In the genomic region with DNA sequence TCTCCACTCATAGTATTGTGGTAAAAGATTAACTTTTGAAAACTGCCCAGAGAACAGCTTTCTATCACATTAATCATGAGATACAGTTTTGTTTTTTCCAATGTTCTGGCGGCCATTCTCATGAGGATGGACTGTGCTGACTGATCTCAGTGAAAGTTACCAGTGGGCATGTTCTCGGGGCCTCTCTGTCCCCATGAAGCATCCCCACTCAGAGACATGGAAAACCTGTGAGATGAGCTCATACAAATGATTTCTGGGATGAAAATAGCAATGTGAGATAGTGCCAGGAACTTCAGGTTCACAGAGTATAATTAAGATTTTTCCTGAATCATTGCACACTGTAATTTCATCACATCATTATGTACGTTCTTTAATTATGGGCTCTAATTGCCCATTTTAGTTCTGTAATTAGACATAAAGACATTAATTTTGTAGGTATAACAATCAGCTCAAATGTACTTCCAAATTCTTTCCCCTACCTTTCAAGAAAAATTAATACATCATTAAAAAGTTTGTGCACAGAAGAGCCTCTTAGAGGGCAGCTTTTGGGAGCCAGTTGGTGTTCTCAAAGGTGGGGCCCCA, we compare ENCODE assay signal across 19 cellular contexts. TPM values are rescaled to one million over a fixed set of nuclear protein-coding genes. Genes with fewer than 3 reads are reported as not detected.
DNase-seq lines count a peak whose midpoint lies in the region; ATAC-seq and TF ChIP-seq lines count a peak whose summit lies in the region.
"Had no signal": no experiment of that assay in that cellular context is flagged by ENCODE, and none has a peak within 500 bp of the region (broad histone marks: within the 10 kb centered on the region; RNA-seq: fewer than 3 reads in every experiment).

No MANE protein-coding gene starts in this region.

- H3K79me2 ChIP-seq in GM23248 (ENCODE audit: insufficient read depth) = peaks cover 97% of the 10 kb centered on the region

- H3K36me3 ChIP-seq in GM23248 (ENCODE audit: low read depth) (no peaks in the 10 kb centered on the region), stomach smooth muscle (ENCODE audit: control insufficient read depth in 2 of 2, insufficient read depth in 2 of 2, low read length in 2 of 2) (no peaks in the 10 kb centered on the region)
- H3K36me3 ChIP-seq: ascending aorta, spleen had no signal

- H3K9ac ChIP-seq in GM23248 = no peak overlapping the region; the same call in 1 of the 2 replicates
- no peak overlapping the region for H3K9ac ChIP-seq in stomach smooth muscle (ENCODE audit: low read length in 2 of 2)

- WGBS in GM23248 (ENCODE audit: low coverage in 1 of 2, low lambda C conversion rate in 2 of 2, missing lambda C conversion rate in 2 of 2), 2 experiments = 58 to 66% methylated on average over 3 of the region's 3 CpGs

- in situ Hi-C loops in GM23248 (cut with MboI) = no loop called here

- H3K4me3 ChIP-seq in GM23248 (peak overlapping the region; percentile 1; the same call in 1 of the 2 replicates), stomach smooth muscle (ENCODE audit: low read length in 2 of 2) (no peak overlapping the region)
- H3K4me3 ChIP-seq: ascending aorta, spleen had no signal

- H3K27me3 ChIP-seq in GM23248 (replicated peaks; ENCODE audit: insufficient read depth) (no peaks in the 10 kb centered on the region), stomach smooth muscle (ENCODE audit: control insufficient read depth in 1 of 2, insufficient read depth in 2 of 2, low read length in 2 of 2) (no peaks in the 10 kb centered on the region)
- H3K27me3 ChIP-seq: ascending aorta, spleen had no signal

- peak overlapping the region; percentile 89 for H3K27ac ChIP-seq in GM23248
- H3K27ac ChIP-seq in stomach smooth muscle (ENCODE audit: low read length) = peak overlapping the region; percentile 19
- H3K27ac ChIP-seq: spleen had no signal

- H3K9me3 ChIP-seq in GM23248 (ENCODE audit: low read depth) (no peaks in the 10 kb centered on the region), stomach smooth muscle (ENCODE audit: control insufficient read depth in 2 of 2, low read length in 2 of 2) (no peaks in the 10 kb centered on the region)
- H3K9me3 ChIP-seq: ascending aorta, spleen had no signal

- no peak overlapping the region for H2AFZ ChIP-seq in GM23248

- peak overlapping the region; percentile 67 for H3K4me2 ChIP-seq in GM23248 (ENCODE audit: unreplicated experiment)

- peak; percentile 10; the same call in 2 of the 3 replicates for ATAC-seq in SK-N-SH treated with all-trans-retinoic acid at 6 μM for 48 hours
- ATAC-seq in GM21515 (IDR thresholded peaks at IDR 0.05; ENCODE audit: unreplicated experiment) = no peak
- ATAC-seq: natural killer cell had no signal

- H3K9me2 ChIP-seq in GM23248 (ENCODE audit: insufficient read depth) = no peaks in the 10 kb centered on the region

- H4K20me1 ChIP-seq in GM23248 (ENCODE audit: insufficient read depth) = peaks cover 3% of the 10 kb centered on the region; the same call in 1 of the 2 replicates

- H3K4me1 ChIP-seq in GM23248 (ENCODE audit: insufficient read depth) = peaks cover 81% of the 10 kb centered on the region
- H3K4me1 ChIP-seq in stomach smooth muscle (ENCODE audit: control insufficient read depth, insufficient read depth, low read length) = peaks cover 33% of the 10 kb centered on the region
- H3K4me1 ChIP-seq: spleen had no signal

- no peak for DNase-seq in GM23248
- DNase-seq in islet precursor cell = peak; percentile 4
- no peak for DNase-seq in AML-193 (lab: John Stamatoyannopoulos, UW)
- no peak for DNase-seq in effector CD8-positive, alpha-beta T cell (lab: John Stamatoyannopoulos, UW)
- DNase-seq: activated CD4-positive, alpha-beta memory T cell treated with anti-CD3 and anti-CD28 coated beads for 36 hours; activated naive CD4-positive, alpha-beta T cell treated with anti-CD3 and anti-CD28 coated beads for 36 hours; mesendoderm; natural killer cell; NCI-H1092 treated with DMSO at 0.1 percent for 48 hours; NCI-H2081 treated with DMSO at 0.1 percent for 48 hours; NCI-H510A; posterior cingulate gyrus; spleen; stimulated activated CD4-positive, alpha-beta T cell treated with anti-CD3 and anti-CD28 coated beads, Interleukin-4, amount 100 ng/mL, for 4 hours; substantia nigra had no signal

- H3F3A ChIP-seq in GM23248 (ENCODE audit: insufficient read depth) = peaks cover 78% of the 10 kb centered on the region

TF ChIP-seq in SK-N-SH treated with all-trans-retinoic acid at 6 μM for 48 hours, 23 proteins besides CTCF, POLR2A, EP300 and RAD21:
- no peak for TF ChIP-seq ARNTL (CRISPR knock-in tag; IDR thresholded peaks at IDR 0.05; ENCODE audit: borderline replicate concordance, low read depth)
- no peak for TF ChIP-seq ZFP30 (CRISPR knock-in tag; IDR thresholded peaks at IDR 0.05)
- TF ChIP-seq, protein P1, sequence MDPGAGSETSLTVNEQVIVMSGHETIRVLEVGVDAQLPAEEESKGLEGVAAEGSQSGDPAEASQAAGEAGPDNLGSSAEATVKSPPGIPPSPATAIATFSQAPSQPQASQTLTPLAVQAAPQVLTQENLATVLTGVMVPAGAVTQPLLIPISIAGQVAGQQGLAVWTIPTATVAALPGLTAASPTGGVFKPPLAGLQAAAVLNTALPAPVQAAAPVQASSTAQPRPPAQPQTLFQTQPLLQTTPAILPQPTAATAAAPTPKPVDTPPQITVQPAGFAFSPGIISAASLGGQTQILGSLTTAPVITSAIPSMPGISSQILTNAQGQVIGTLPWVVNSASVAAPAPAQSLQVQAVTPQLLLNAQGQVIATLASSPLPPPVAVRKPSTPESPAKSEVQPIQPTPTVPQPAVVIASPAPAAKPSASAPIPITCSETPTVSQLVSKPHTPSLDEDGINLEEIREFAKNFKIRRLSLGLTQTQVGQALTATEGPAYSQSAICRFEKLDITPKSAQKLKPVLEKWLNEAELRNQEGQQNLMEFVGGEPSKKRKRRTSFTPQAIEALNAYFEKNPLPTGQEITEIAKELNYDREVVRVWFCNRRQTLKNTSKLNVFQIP (CRISPR knock-in tag; IDR thresholded peaks at IDR 0.05; ENCODE audit: borderline replicate concordance, low read depth) = no peak
- TF ChIP-seq, protein P2, sequence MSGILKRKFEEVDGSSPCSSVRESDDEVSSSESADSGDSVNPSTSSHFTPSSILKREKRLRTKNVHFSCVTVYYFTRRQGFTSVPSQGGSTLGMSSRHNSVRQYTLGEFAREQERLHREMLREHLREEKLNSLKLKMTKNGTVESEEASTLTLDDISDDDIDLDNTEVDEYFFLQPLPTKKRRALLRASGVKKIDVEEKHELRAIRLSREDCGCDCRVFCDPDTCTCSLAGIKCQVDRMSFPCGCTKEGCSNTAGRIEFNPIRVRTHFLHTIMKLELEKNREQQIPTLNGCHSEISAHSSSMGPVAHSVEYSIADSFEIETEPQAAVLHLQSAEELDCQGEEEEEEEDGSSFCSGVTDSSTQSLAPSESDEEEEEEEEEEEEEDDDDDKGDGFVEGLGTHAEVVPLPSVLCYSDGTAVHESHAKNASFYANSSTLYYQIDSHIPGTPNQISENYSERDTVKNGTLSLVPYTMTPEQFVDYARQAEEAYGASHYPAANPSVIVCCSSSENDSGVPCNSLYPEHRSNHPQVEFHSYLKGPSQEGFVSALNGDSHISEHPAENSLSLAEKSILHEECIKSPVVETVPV (CRISPR knock-in tag; IDR thresholded peaks at IDR 0.05) = no peak
- no peak for TF ChIP-seq PPARA (CRISPR knock-in tag; IDR thresholded peaks at IDR 0.05; ENCODE audit: borderline replicate concordance)
- no peak for TF ChIP-seq ZNF565 (CRISPR knock-in tag; conservative IDR thresholded peaks at IDR 0.05; ENCODE audit: low read depth)
- TF ChIP-seq, protein P3, sequence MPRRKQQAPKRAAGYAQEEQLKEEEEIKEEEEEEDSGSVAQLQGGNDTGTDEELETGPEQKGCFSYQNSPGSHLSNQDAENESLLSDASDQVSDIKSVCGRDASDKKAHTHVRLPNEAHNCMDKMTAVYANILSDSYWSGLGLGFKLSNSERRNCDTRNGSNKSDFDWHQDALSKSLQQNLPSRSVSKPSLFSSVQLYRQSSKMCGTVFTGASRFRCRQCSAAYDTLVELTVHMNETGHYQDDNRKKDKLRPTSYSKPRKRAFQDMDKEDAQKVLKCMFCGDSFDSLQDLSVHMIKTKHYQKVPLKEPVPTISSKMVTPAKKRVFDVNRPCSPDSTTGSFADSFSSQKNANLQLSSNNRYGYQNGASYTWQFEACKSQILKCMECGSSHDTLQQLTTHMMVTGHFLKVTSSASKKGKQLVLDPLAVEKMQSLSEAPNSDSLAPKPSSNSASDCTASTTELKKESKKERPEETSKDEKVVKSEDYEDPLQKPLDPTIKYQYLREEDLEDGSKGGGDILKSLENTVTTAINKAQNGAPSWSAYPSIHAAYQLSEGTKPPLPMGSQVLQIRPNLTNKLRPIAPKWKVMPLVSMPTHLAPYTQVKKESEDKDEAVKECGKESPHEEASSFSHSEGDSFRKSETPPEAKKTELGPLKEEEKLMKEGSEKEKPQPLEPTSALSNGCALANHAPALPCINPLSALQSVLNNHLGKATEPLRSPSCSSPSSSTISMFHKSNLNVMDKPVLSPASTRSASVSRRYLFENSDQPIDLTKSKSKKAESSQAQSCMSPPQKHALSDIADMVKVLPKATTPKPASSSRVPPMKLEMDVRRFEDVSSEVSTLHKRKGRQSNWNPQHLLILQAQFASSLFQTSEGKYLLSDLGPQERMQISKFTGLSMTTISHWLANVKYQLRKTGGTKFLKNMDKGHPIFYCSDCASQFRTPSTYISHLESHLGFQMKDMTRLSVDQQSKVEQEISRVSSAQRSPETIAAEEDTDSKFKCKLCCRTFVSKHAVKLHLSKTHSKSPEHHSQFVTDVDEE (CRISPR knock-in tag; IDR thresholded peaks at IDR 0.05) = no peak

RNA-seq across cellular contexts. Expression of a gene that starts 40.5 kb away (rescaled TPM):
- 194 and 196 TPM in 2 replicates for total RNA-seq in GM23248 (2014; rRNA removed; shearing (Covaris generic))
- 94.7 and 96.1 TPM in 2 replicates for polyA plus RNA-seq in GM23248 (2016; fragmentation: Nextera tagmentation; extraction: Ambion mirVana)
